In the genomic region with DNA sequence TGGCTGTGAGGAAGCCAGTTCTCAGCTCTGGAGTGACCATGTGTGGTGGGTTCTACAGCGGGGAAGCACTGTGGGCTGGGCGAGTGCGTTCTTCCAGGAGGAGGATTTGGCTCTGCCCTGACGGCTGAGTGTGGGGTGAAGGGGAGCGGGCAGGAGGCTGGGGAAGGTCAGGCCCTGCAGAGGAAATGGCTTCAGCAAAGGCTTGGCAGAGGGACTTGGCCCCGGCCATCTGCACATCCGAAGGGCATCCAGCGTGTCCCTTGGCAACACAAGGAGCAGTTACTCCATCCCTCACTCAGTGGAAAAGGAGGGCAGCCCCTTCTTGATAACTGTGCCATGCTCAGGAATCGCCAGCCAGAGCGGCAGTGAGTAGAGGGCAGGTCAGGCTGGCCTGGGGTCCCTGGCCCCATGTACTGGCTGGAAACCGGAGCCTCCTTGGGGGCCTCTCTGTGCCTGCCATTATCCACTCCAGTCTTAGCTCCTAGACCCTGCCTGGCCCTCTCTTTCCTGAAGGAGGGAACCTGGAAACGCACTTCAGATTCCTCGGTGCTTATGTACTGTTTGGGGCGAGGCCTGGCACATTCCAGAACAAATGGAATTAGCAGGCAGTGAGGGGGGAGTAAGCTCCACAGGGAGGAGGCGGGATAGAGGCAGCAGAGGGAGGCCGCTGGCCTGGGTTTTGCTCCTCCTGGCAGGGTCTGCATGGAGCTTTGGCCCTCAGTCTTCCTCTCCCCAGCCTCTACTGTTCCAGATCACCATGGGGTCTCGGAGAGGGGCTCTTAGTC, we compare ENCODE assay signal across 1 cellular context.
TF ChIP-seq lines count a peak whose summit lies in the region.

No MANE protein-coding gene starts in this region.

TF ChIP-seq in HepG2, 621 proteins besides CTCF, POLR2A, EP300 and RAD21 (continued from another document):
- TF ChIP-seq MED13 (CRISPR knock-in tag; IDR thresholded peaks at IDR 0.05): no peak
- TF ChIP-seq ELF3 (CRISPR knock-in tag; IDR thresholded peaks at IDR 0.05): no peak
- no peak for TF ChIP-seq ZMYM2 (CRISPR knock-in tag; IDR thresholded peaks at IDR 0.05)
- no peak for TF ChIP-seq ZNF496 (CRISPR knock-in tag; IDR thresholded peaks at IDR 0.05; ENCODE audit: insufficient replicate concordance)
- TF ChIP-seq IKZF1 (IDR thresholded peaks at IDR 0.05): no peak
- no peak for TF ChIP-seq SMAD1 (CRISPR knock-in tag; IDR thresholded peaks at IDR 0.05; ENCODE audit: borderline replicate concordance, low read depth)
- TF ChIP-seq RFX1 (IDR thresholded peaks at IDR 0.05): no peak
- no peak for TF ChIP-seq GPN1 (CRISPR knock-in tag; IDR thresholded peaks at IDR 0.05; ENCODE audit: borderline replicate concordance)
- TF ChIP-seq, protein P1, sequence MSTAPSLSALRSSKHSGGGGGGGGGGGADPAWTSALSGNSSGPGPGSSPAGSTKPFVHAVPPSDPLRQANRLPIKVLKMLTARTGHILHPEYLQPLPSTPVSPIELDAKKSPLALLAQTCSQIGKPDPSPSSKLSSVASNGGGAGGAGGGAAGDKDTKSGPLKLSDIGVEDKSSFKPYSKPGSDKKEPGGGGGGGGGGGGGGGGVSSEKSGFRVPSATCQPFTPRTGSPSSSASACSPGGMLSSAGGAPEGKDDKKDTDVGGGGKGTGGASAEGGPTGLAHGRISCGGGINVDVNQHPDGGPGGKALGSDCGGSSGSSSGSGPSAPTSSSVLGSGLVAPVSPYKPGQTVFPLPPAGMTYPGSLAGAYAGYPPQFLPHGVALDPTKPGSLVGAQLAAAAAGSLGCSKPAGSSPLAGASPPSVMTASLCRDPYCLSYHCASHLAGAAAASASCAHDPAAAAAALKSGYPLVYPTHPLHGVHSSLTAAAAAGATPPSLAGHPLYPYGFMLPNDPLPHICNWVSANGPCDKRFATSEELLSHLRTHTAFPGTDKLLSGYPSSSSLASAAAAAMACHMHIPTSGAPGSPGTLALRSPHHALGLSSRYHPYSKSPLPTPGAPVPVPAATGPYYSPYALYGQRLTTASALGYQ (CRISPR knock-in tag; IDR thresholded peaks at IDR 0.05): no peak
TF ChIP-seq in HepG2: peak in this region for 0.
